Comparison of ENCODE assay signal across 8 cellular contexts in the genomic region with DNA sequence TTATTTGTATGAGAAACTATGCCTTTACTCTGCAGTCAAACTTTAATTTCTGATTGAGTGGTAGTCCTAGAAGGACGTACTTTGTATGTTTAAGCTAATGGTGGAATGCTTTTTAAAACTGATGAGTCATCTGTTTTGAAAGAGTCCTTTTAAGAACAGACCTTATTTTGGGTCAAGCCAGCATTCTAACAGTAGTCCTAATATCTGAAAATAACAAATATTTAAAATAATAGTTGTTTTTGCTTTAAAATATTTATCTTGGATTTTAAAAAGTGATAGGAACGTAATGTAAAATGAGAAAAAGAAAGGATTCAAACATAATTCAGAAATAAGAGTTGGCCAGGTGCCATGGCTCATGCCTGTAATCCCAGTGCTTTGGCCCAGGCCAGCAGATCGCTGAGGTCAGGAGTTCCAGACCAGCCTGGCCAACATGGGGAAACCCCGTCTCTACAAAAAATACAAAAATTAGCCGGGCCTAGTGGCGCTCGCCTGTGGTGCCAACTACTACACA. TPM values are rescaled to one million over a fixed set of nuclear protein-coding genes. Genes with fewer than 3 reads are reported as not detected.
DNase-seq lines count a peak whose midpoint lies in the region; ATAC-seq and TF ChIP-seq lines count a peak whose summit lies in the region.

No MANE protein-coding gene starts in this region.

- CTCF ChIA-PET in CD8-positive, alpha-beta memory T cell (lab: Charles Lee): interaction anchor here (1.0 to 2.1 kb wide), 6 partner anchors 13 to 1109 kb away, joined by 3 to 7 read pairs (median 4); no protein-coding TSS in a partner anchor

- peak overlapping the region in 5 of 7 donors; percentile 40 to 97 (median 91) for H3K4me3 Mint-ChIP-seq in CD8-positive, alpha-beta memory T cell

- peak overlapping the region in 1 of 8 donors; percentile 25 for H3K27ac Mint-ChIP-seq in CD8-positive, alpha-beta memory T cell

- H3K36me3 Mint-ChIP-seq in CD8-positive, alpha-beta memory T cell: peaks cover 0 to 24% (median 4%) of the 10 kb centered on the region in 3 donors

- TF ChIP-seq CTCF in left lung (IDR thresholded peaks at IDR 0.05): no peak
- no peak for TF ChIP-seq CTCF in upper lobe of left lung (IDR thresholded peaks at IDR 0.05)

- H3K4me3 ChIP-seq in CD8-positive, alpha-beta memory T cell (ENCODE audit: low read length): no peak overlapping the region
- H3K4me3 ChIP-seq in left lung (peak overlapping the region in 1 of 2 donors; percentile 78), upper lobe of left lung (peak overlapping the region in 3 of 4 donors; percentile 65 to 90 (median 80))

- POLR2A ChIA-PET in CD8-positive, alpha-beta memory T cell (lab: Charles Lee): interaction anchor here (0.6 to 1.3 kb wide), 3 partner anchors 53 to 888 kb away, joined by 3 to 4 read pairs (median 3); no protein-coding TSS in a partner anchor

- in situ Hi-C loops in KBM-7 (cut with MboI; ENCODE audit: low pct_unique_long_range_greater_than_20kb, low sequenced_read_pairs): no loop called here

- H3K4me1 ChIP-seq in CD8-positive, alpha-beta memory T cell (ENCODE audit: insufficient read depth, low read length): peaks cover 26% of the 10 kb centered on the region
- H3K4me1 ChIP-seq in left lung (peaks cover 13 to 35% of the 10 kb centered on the region in 2 donors), upper lobe of left lung (peaks cover 15 to 32% (median 21%) of the 10 kb centered on the region in 4 donors)

- peaks cover 31 to 40% (median 40%) of the 10 kb centered on the region in 3 donors for H3K4me1 Mint-ChIP-seq in CD8-positive, alpha-beta memory T cell

- peaks cover 6 to 20% of the 10 kb centered on the region in 2 donors for H3K27me3 Mint-ChIP-seq in CD8-positive, alpha-beta memory T cell

- H3K27ac ChIP-seq in CD8-positive, alpha-beta memory T cell (ENCODE audit: low read depth, low read length): no peak overlapping the region
- H3K27ac ChIP-seq in left lung (peak overlapping the region; percentile 90 to 94), upper lobe of left lung (peak overlapping the region in 1 of 4 donors; percentile 93)

- TF ChIP-seq EP300 in upper lobe of left lung (IDR thresholded peaks at IDR 0.05): no peak

- no peak for TF ChIP-seq POLR2A in upper lobe of left lung (IDR thresholded peaks at IDR 0.05)

- no peak for DNase-seq in CD8-positive, alpha-beta memory T cell
- DNase-seq in KBM-7 (peak; percentile 25), astrocyte of the hippocampus (ENCODE audit: low read depth, low spot score) (peak; percentile 54), left lung (peak in 1 of 2 donors; percentile 49), upper lobe of left lung (no peak)
- no peak for DNase-seq in effector CD4-positive, alpha-beta T cell

- 45 to 57% methylated on average over 7 of the region's 7 CpGs for WGBS in upper lobe of left lung, 2 donors

- H3K36me3 ChIP-seq in CD8-positive, alpha-beta memory T cell (ENCODE audit: insufficient read depth, low read length): no peaks in the 10 kb centered on the region
- no peaks in the 10 kb centered on the region for H3K36me3 ChIP-seq in left lung
- H3K36me3 ChIP-seq in upper lobe of left lung: no peaks in the 10 kb centered on the region

- intact Hi-C loops in left lung (cut with DNase I): no loop called here

- H3K27me3 ChIP-seq in CD8-positive, alpha-beta memory T cell (ENCODE audit: insufficient read depth, low read length, poor library complexity, severe bottlenecking): no peaks in the 10 kb centered on the region
- no peaks in the 10 kb centered on the region for H3K27me3 ChIP-seq in left lung
- no peaks in the 10 kb centered on the region for H3K27me3 ChIP-seq in upper lobe of left lung

- peak; percentile 34 for ATAC-seq in left lung
- no peak for ATAC-seq in upper lobe of left lung (ENCODE audit: low FRiP score in 2 of 2)
- no peak for ATAC-seq in GM21381 (IDR thresholded peaks at IDR 0.05; ENCODE audit: unreplicated experiment)
- ATAC-seq in HG03521 (IDR thresholded peaks at IDR 0.05; ENCODE audit: unreplicated experiment): no peak

- H3K9me3 Mint-ChIP-seq in CD8-positive, alpha-beta memory T cell: no peaks in the 10 kb centered on the region

- no peaks in the 10 kb centered on the region for H3K9me3 ChIP-seq in CD8-positive, alpha-beta memory T cell (ENCODE audit: low read length)
- no peaks in the 10 kb centered on the region for H3K9me3 ChIP-seq in left lung
- H3K9me3 ChIP-seq in upper lobe of left lung: no peaks in the 10 kb centered on the region

RNA-seq across cellular contexts. Expression of gene LRRC58, which starts 1.3 kb away (rescaled TPM):
- 10 to 100 TPM; 37.6 to 37.9 TPM for total RNA-seq in CD8-positive, alpha-beta memory T cell
- 8.0 TPM for polyA plus RNA-seq in CD8-positive, alpha-beta memory T cell
- total RNA-seq in left lung (10 to 100 TPM; 21.3 to 25.4 TPM), upper lobe of left lung (10 to 100 TPM; 13.6 to 33.5 (median 18.6) TPM)

Comparison
In these comparisons a context has a peak if more than half of its experiments do, and no peak if none do; other contexts are left out.
1. DNase-seq: peak in KBM-7 (single experiment) and astrocyte of the hippocampus (single experiment); none in CD8-positive, alpha-beta memory T cell (0 of 5), upper lobe of left lung (0 of 2) and effector CD4-positive, alpha-beta T cell (single experiment).